Comparison of ENCODE assay signal across 17 cellular contexts in the genomic region with DNA sequence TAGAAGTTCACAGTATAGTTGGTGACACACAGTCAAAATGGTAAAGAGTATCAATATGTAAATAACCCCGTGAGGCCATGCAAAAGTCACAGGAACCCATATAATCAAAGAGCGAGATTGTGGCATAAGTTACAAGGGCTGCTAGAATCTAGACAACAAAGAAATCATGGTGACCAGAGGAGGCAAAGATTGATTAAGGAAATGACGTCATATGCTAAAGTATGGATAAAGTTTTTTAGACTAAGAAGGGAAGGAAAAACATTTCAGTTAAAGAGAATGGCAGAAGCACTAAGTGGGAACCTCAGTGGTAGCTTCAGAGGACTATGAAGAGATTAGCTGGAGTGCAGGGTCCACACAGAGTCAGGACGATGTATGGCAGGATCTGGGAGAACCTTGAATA.
DNase-seq lines count a peak whose midpoint lies in the region; ATAC-seq, FAIRE-seq and TF ChIP-seq lines count a peak whose summit lies in the region.
"Had no signal": no experiment of that assay in that cellular context is flagged by ENCODE, and none has a peak within 500 bp of the region (broad histone marks: within the 10 kb centered on the region; RNA-seq: fewer than 3 reads in every experiment).

No MANE protein-coding gene starts in this region.

- FAIRE-seq in HepG2 (lab: Jason Lieb, UNC) (no peak), K562 (lab: Jason Lieb, UNC) (no peak)

- H2AFZ ChIP-seq in HepG2 (ENCODE audit: low read length): no peak overlapping the region
- no peak overlapping the region for H2AFZ ChIP-seq in K562 (ENCODE audit: low read depth, low read length)
- peak overlapping the region; percentile 25 for H2AFZ ChIP-seq in osteoblast (ENCODE audit: low read length)

- POLR2A ChIA-PET in HepG2 (lab: Yijun Ruan, JAX) (no interaction called here), K562 (lab: Yijun Ruan, JAX) (no interaction called here)

- H3K79me2 ChIP-seq in HepG2 (ENCODE audit: insufficient read depth, low read length): no peaks in the 10 kb centered on the region
- H3K79me2 ChIP-seq in K562 (ENCODE audit: control insufficient read depth, insufficient read depth, low read length): no peaks in the 10 kb centered on the region
- no peaks in the 10 kb centered on the region for H3K79me2 ChIP-seq in osteoblast (ENCODE audit: insufficient read depth, low read length)

- H3K9me3 ChIP-seq in HepG2 (ENCODE audit: low read length): no peaks in the 10 kb centered on the region
- no peaks in the 10 kb centered on the region for H3K9me3 ChIP-seq in right lobe of liver
- H3K9me3 ChIP-seq in K562 (replicated peaks; ENCODE audit: control insufficient read depth, insufficient read depth, low read depth, low read length): no peaks in the 10 kb centered on the region
- H3K9me3 ChIP-seq in osteoblast (ENCODE audit: low read depth, low read length): no peaks in the 10 kb centered on the region

- ATAC-seq in HepG2: no peak
- ATAC-seq in right lobe of liver: no peak
- no peak for ATAC-seq in K562
- ATAC-seq in HG03108 (IDR thresholded peaks at IDR 0.05; ENCODE audit: unreplicated experiment): no peak
- ATAC-seq in HG02870 (IDR thresholded peaks at IDR 0.05; ENCODE audit: unreplicated experiment): no peak
- ATAC-seq: HCT116 had no signal

- CTCF ChIA-PET in HepG2 (lab: Yijun Ruan, JAX; ENCODE audit: low intra/inter-chr PET ratio, low total read pairs) (no interaction called here), K562 (lab: Yijun Ruan, JAX; ENCODE audit: low intra/inter-chr PET ratio) (interaction anchor here (0.6 kb wide), 1 partner anchor 463 kb away, joined by 3 read pairs; no protein-coding TSS in a partner anchor)

- H3K9ac ChIP-seq in HepG2 (ENCODE audit: insufficient read depth, low read depth, low read length): no peak overlapping the region
- no peak overlapping the region for H3K9ac ChIP-seq in K562 (ENCODE audit: insufficient read depth in 1 of 2, low read depth in 2 of 2, low read length in 2 of 2)
- H3K9ac ChIP-seq: BLaER1 had no signal

- in situ Hi-C loops in HepG2 (cut with HindIII; ENCODE audit: extremely low pct_ligation_motif_present, low pct_unique_long_range_greater_than_20kb) (no loop called here), K562 (cut with MboI) (no loop called here)

- H4K20me1 ChIP-seq in HepG2 (ENCODE audit: insufficient read depth, low read length): no peaks in the 10 kb centered on the region
- no peaks in the 10 kb centered on the region for H4K20me1 ChIP-seq in K562 (replicated peaks; ENCODE audit: control insufficient read depth, insufficient read depth, low read length)
- no peaks in the 10 kb centered on the region for H4K20me1 ChIP-seq in osteoblast (ENCODE audit: insufficient read depth, low read length)
- H4K20me1 ChIP-seq: BLaER1 had no signal

- 1% methylated on average over 4 of the region's 4 CpGs for WGBS in HepG2 (ENCODE audit: low lambda C conversion rate)
- WGBS in right lobe of liver (ENCODE audit: insufficient coverage, low coverage, low lambda C conversion rate, missing lambda C conversion rate): 65% methylated on average over 4 of the region's 4 CpGs
- WGBS in K562 (ENCODE audit: insufficient coverage, low coverage, missing lambda C conversion rate): 1% methylated on average over 4 of the region's 4 CpGs

- DNase-seq in HepG2 (ENCODE audit: low spot score) (no peak), right lobe of liver (no peak), K562 (ENCODE audit: extremely low read depth in 1 of 4, low spot score in 3 of 4) (no peak), osteoblast (ENCODE audit: insufficient read length, low spot score, missing footprints) (no peak), cerebellum (ENCODE audit: low spot score) (no peak)
- DNase-seq: 8988T; CD4-positive, alpha-beta memory T cell; DMS79 treated with DMSO at 0.1 percent for 48 hours; GF-D8; GOT3; H7; IMR-90 had no signal

- no TSS peak for BruUV-seq in HepG2 (replicated peaks; lab: Mats Ljungman, UMichigan)
- BruUV-seq in K562 (replicated peaks; lab: Mats Ljungman, UMichigan): no TSS peak

- H3K27me3 ChIP-seq in HepG2 (ENCODE audit: control insufficient read depth in 1 of 2, insufficient read depth in 2 of 2, low read length in 2 of 2): no peaks in the 10 kb centered on the region
- no peaks in the 10 kb centered on the region for H3K27me3 ChIP-seq in right lobe of liver
- no peaks in the 10 kb centered on the region for H3K27me3 ChIP-seq in K562 (ENCODE audit: control insufficient read depth in 2 of 2, insufficient read depth in 2 of 2, low read length in 2 of 2)
- no peaks in the 10 kb centered on the region for H3K27me3 ChIP-seq in osteoblast (ENCODE audit: insufficient read depth, low read length)
- H3K27me3 ChIP-seq: BLaER1 had no signal

- no peak for TF ChIP-seq POLR2A in HepG2 (IDR thresholded peaks at IDR 0.05; ENCODE audit: insufficient read depth in 1 of 2, low read depth in 2 of 2, low read length in 2 of 2)
- no peak for TF ChIP-seq POLR2A in right lobe of liver (IDR thresholded peaks at IDR 0.05)
- no peak for TF ChIP-seq POLR2A in K562 (conservative IDR thresholded peaks at IDR 0.05)

- TF ChIP-seq EP300 in HepG2 (IDR thresholded peaks at IDR 0.05; ENCODE audit: low read depth in 2 of 2, low read length in 2 of 2) (no peak), HepG2 (CRISPR knock-in tag; IDR thresholded peaks at IDR 0.05; ENCODE audit: borderline replicate concordance) (no peak), K562 (IDR thresholded peaks at IDR 0.05; ENCODE audit: low read length) (no peak)

- H3K36me3 ChIP-seq in HepG2 (replicated peaks in 1 of 2; ENCODE audit: control insufficient read depth in 1 of 2, insufficient read depth in 2 of 2, low read length in 2 of 2) (no peaks in the 10 kb centered on the region), right lobe of liver (no peaks in the 10 kb centered on the region), K562 (ENCODE audit: control insufficient read depth, insufficient read depth, low read length) (no peaks in the 10 kb centered on the region), osteoblast (ENCODE audit: insufficient read depth, low read length) (no peaks in the 10 kb centered on the region)
- H3K36me3 ChIP-seq: BLaER1 had no signal

- TF ChIP-seq RAD21 in HepG2 (CRISPR knock-in tag; IDR thresholded peaks at IDR 0.05) (no peak), K562 (CRISPR knock-in tag; conservative IDR thresholded peaks at IDR 0.05 in 1 of 2, IDR thresholded peaks at IDR 0.05 in 1 of 2) (no peak)

- H3K4me1 ChIP-seq in HepG2 (ENCODE audit: insufficient read depth, low read length) (no peaks in the 10 kb centered on the region), right lobe of liver (no peaks in the 10 kb centered on the region), K562 (replicated peaks in 1 of 2; ENCODE audit: control insufficient read depth in 2 of 2, insufficient read depth in 2 of 2, low read length in 2 of 2) (no peaks in the 10 kb centered on the region), osteoblast (ENCODE audit: insufficient read depth, low read length) (peaks cover 2% of the 10 kb centered on the region)

- H3K9me1 ChIP-seq in K562 (ENCODE audit: control insufficient read depth, insufficient read depth, low read length): no peaks in the 10 kb centered on the region

- TF ChIP-seq CTCF in HepG2 (CRISPR knock-in tag; IDR thresholded peaks at IDR 0.05) (no peak), right lobe of liver (IDR thresholded peaks at IDR 0.05) (no peak), K562 (IDR thresholded peaks at IDR 0.05 in 2 of 3, conservative IDR thresholded peaks at IDR 0.05 in 1 of 3; ENCODE audit: insufficient read depth in 2 of 3, low read depth in 1 of 3, low read length in 3 of 3) (no peak), osteoblast (IDR thresholded peaks at IDR 0.05; ENCODE audit: extremely low read depth, low read depth, low read length) (no peak)

- H3K4me2 ChIP-seq in HepG2 (ENCODE audit: low read depth, low read length) (no peak overlapping the region), K562 (ENCODE audit: insufficient read depth, low read length) (no peak overlapping the region), osteoblast (ENCODE audit: insufficient read depth, low read length) (no peak overlapping the region)
- H3K4me2 ChIP-seq: BLaER1 had no signal

- no peak overlapping the region for H3K4me3 ChIP-seq in HepG2 (replicated peaks in 1 of 3; ENCODE audit: insufficient read depth in 1 of 3, low read depth in 2 of 3, low read length in 3 of 3)
- H3K4me3 ChIP-seq in right lobe of liver: no peak overlapping the region
- no peak overlapping the region for H3K4me3 ChIP-seq in K562
- no peak overlapping the region for H3K4me3 ChIP-seq in osteoblast (ENCODE audit: insufficient read depth, low read length)
- H3K4me3 ChIP-seq: BLaER1 had no signal

- intact Hi-C loops in HepG2 (cut with micrococcal nuclease; ENCODE audit: unreplicated experiment): no loop called here
- intact Hi-C loops in right lobe of liver (cut with DNase I): no loop called here
- intact Hi-C loops in K562 (cut with micrococcal nuclease): no loop called here

- no peak overlapping the region for H3K27ac ChIP-seq in HepG2 (ENCODE audit: extremely low read length, insufficient read depth, low read length)
- H3K27ac ChIP-seq in right lobe of liver: no peak overlapping the region
- no peak overlapping the region for H3K27ac ChIP-seq in K562 (ENCODE audit: extremely low read depth, low read depth, low read length)
- no peak overlapping the region for H3K27ac ChIP-seq in osteoblast (ENCODE audit: low read depth, low read length)
- H3K27ac ChIP-seq: BLaER1, HL-60 had no signal

TF ChIP-seq in K562, 482 proteins besides CTCF, POLR2A, EP300 and RAD21:
- TF ChIP-seq, protein P1, sequence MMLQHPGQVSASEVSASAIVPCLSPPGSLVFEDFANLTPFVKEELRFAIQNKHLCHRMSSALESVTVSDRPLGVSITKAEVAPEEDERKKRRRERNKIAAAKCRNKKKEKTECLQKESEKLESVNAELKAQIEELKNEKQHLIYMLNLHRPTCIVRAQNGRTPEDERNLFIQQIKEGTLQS (IDR thresholded peaks at IDR 0.05): peak; percentile 51; the same call in 1 of the 2 replicates
- TF ChIP-seq, protein P1 (CRISPR knock-in tag; conservative IDR thresholded peaks at IDR 0.05): no peak
- TF ChIP-seq THRAP3 (IDR thresholded peaks at IDR 0.05; ENCODE audit: borderline replicate concordance): no peak
- TF ChIP-seq ATF7 (IDR thresholded peaks at IDR 0.05): 0 out of 2 replicates have a peak, but pooled peaks have one; percentile 16
- TF ChIP-seq, protein P2, sequence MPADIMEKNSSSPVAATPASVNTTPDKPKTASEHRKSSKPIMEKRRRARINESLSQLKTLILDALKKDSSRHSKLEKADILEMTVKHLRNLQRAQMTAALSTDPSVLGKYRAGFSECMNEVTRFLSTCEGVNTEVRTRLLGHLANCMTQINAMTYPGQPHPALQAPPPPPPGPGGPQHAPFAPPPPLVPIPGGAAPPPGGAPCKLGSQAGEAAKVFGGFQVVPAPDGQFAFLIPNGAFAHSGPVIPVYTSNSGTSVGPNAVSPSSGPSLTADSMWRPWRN (IDR thresholded peaks at IDR 0.05; ENCODE audit: low read depth): no peak
- no peak for TF ChIP-seq ZNF75A (CRISPR knock-in tag; IDR thresholded peaks at IDR 0.05)
- no peak for TF ChIP-seq COPS2 (conservative IDR thresholded peaks at IDR 0.05)
TF ChIP-seq in K562: peak in this region for 2.
